32 cellular contexts compared by ENCODE assay signal in the genomic region with DNA sequence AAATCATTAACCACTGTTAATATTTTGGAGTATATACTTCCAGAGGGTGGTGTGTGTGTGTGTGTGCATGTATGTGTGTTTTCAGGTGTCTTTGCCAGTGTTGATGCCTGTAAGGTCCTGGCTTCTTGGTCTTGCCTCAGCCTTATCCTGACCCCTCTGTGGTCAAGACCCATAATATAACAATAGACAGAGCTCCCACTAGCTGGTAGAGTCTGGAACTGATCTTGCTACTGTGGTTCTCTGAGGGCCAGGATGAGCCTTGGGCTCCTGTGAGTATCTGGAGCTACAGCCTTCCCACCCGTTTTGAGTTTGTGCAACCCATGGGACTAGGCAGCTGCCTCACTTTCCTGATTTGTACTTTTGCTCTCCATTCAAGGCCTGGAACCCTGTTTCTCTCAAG.
"Had no signal": no experiment of that assay in that cellular context is flagged by ENCODE, and none has a peak within 500 bp of the region (broad histone marks: within the 10 kb centered on the region; RNA-seq: fewer than 3 reads in every experiment).

No MANE protein-coding gene starts in this region.

- H3K27me3 ChIP-seq: brain microvascular endothelial cell, Peyer's patch, SJSA1 had no signal

- H3K4me1 ChIP-seq: Peyer's patch, SJSA1 had no signal

- H3K4me3 ChIP-seq: Peyer's patch, SJSA1 had no signal

- H3K4me1 Mint-ChIP-seq: activated CD4-positive, alpha-beta T cell treated with anti-CD3 and anti-CD28 coated beads, Interleukin-2, amount 10 ng/mL, durations not matched to agents 24 days and 14 days; activated naive CD8-positive, alpha-beta T cell treated with anti-CD3 and anti-CD28 coated beads for 36 hours; activated T-helper 17 cell treated with anti-CD3 and anti-CD28 coated beads, Interleukin-2, amount 50 U/mL, for 72 hours had no signal

- H3K4me2 ChIP-seq: KMS-11 had no signal

- H3K4me3 Mint-ChIP-seq: activated CD4-positive, alpha-beta T cell treated with anti-CD3 and anti-CD28 coated beads, Interleukin-2, amount 10 ng/mL, durations not matched to agents 24 days and 14 days; activated CD8-positive, alpha-beta T cell treated with anti-CD3 and anti-CD28 coated beads for 36 hours; activated naive CD8-positive, alpha-beta T cell treated with anti-CD3 and anti-CD28 coated beads for 36 hours; activated T-cell treated with anti-CD3 and anti-CD28 coated beads, Interleukin-2, amount 50 U/mL, for 72 hours; activated T-helper 17 cell treated with anti-CD3 and anti-CD28 coated beads, Interleukin-2, amount 50 U/mL, for 72 hours had no signal

- H3K36me3 Mint-ChIP-seq: activated naive CD8-positive, alpha-beta T cell treated with anti-CD3 and anti-CD28 coated beads for 36 hours had no signal

- H3K36me3 ChIP-seq: brain microvascular endothelial cell, Peyer's patch, SJSA1, WERI-Rb-1 had no signal

- H3K27ac ChIP-seq: brain microvascular endothelial cell, KMS-11, Peyer's patch, SJSA1, WERI-Rb-1 had no signal

- DNase-seq: activated CD4-positive, alpha-beta T cell treated with anti-CD3 and anti-CD28 coated beads, Interleukin-2, amount 10 ng/mL, durations not matched to agents 24 days and 14 days; activated CD4-positive, alpha-beta T cell treated with anti-CD3 and anti-CD28 coated beads, Interleukin-2, amount 50 U/mL, for 4 hours; activated CD8-positive, alpha-beta T cell treated with anti-CD3 and anti-CD28 coated beads for 36 hours; activated effector memory CD4-positive, alpha-beta T cell treated with anti-CD3 and anti-CD28 coated beads, Interleukin-2, amount 50 U/mL, for 16 hours; activated naive CD4-positive, alpha-beta T cell; activated naive CD4-positive, alpha-beta T cell treated with anti-CD3 and anti-CD28 coated beads, Interleukin-2, amount 50 U/mL, for 16 hours; activated naive CD8-positive, alpha-beta T cell treated with anti-CD3 and anti-CD28 coated beads for 36 hours; activated T-cell treated with anti-CD3 and anti-CD28 coated beads, Interleukin-2, amount 50 U/mL, for 1 hour; activated T-cell treated with anti-CD3 and anti-CD28 coated beads, Interleukin-2, amount 50 U/mL, for 72 hours; amniotic stem cell; aorta; brain microvascular endothelial cell; central memory CD4-positive, alpha-beta T cell; MM.1S; MV-4-11; NCI-H1092; NCI-H1436 treated with DMSO at 0.1 percent for 48 hours; NCI-H2029; NCI-H2107; NCI-H226; NCI-H446 treated with DMSO at 0.1 percent for 48 hours; NCI-H524; NCI-H774; PC-3; Peyer's patch; RPMI8226; SHP77 treated with DMSO at 0.1 percent for 48 hours; T1000; WERI-Rb-1 had no signal

- H3K27me3 Mint-ChIP-seq: activated CD8-positive, alpha-beta T cell treated with anti-CD3 and anti-CD28 coated beads for 36 hours had no signal

- H3K9me3 Mint-ChIP-seq: activated CD4-positive, alpha-beta T cell treated with anti-CD3 and anti-CD28 coated beads, Interleukin-2, amount 10 ng/mL, durations not matched to agents 24 days and 14 days; activated CD8-positive, alpha-beta T cell treated with anti-CD3 and anti-CD28 coated beads for 36 hours; activated naive CD8-positive, alpha-beta T cell treated with anti-CD3 and anti-CD28 coated beads for 36 hours had no signal

- H3K9me3 ChIP-seq: Peyer's patch, SJSA1 had no signal

- H3K27ac Mint-ChIP-seq: activated CD4-positive, alpha-beta T cell treated with anti-CD3 and anti-CD28 coated beads, Interleukin-2, amount 10 ng/mL, durations not matched to agents 24 days and 14 days; activated CD8-positive, alpha-beta T cell treated with anti-CD3 and anti-CD28 coated beads for 36 hours; activated naive CD8-positive, alpha-beta T cell treated with anti-CD3 and anti-CD28 coated beads for 36 hours; activated T-cell treated with anti-CD3 and anti-CD28 coated beads, Interleukin-2, amount 50 U/mL, for 72 hours; activated T-helper 17 cell treated with anti-CD3 and anti-CD28 coated beads, Interleukin-2, amount 50 U/mL, for 72 hours had no signal

- ATAC-seq: activated CD8-positive, alpha-beta T cell treated with anti-CD3 and anti-CD28 coated beads for 36 hours; activated T-cell treated with anti-CD3 and anti-CD28 coated beads, Interleukin-2, amount 50 U/mL, for 72 hours; activated T-helper 17 cell treated with anti-CD3 and anti-CD28 coated beads, Interleukin-2, amount 50 U/mL, for 72 hours; PC-3 had no signal
